ENCODE assay signal across 22 cellular contexts in the genomic region with DNA sequence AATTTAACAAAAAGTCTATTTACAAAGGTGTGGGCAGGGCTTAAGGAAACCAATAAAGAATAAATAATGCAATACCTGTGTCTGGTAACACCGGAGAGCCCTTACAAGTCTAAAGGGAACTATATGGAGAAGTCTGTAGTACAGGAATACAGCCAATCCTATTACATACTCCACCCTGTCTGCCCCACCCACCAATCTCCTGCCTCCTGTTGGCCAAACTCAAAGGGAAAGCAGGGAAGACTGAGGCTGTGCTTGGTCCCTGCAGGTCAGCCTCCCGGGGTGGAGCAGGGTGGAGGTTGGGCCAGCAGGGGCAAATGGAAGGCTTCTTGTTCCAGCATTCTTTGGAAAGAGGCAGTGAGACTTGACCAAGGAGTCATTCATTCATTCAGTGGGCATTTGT. TPM values are rescaled to one million over a fixed set of nuclear protein-coding genes. Genes with fewer than 3 reads are reported as not detected.
DNase-seq lines count a peak whose midpoint lies in the region; ATAC-seq and TF ChIP-seq lines count a peak whose summit lies in the region.
"Had no signal": no experiment of that assay in that cellular context is flagged by ENCODE, and none has a peak within 500 bp of the region (broad histone marks: within the 10 kb centered on the region; RNA-seq: fewer than 3 reads in every experiment).

No MANE protein-coding gene starts in this region.

- H3K9me3 ChIP-seq in esophagus muscularis mucosa (no peaks in the 10 kb centered on the region), muscle layer of duodenum (ENCODE audit: control insufficient read depth in 1 of 2, low read length in 2 of 2) (no peaks in the 10 kb centered on the region), uterus (no peaks in the 10 kb centered on the region), heart left ventricle (no peaks in the 10 kb centered on the region)

- in situ Hi-C loops in SK-MEL-5 (cut with HindIII; ENCODE audit: low pct_unique_long_range_greater_than_20kb, low sequenced_read_pairs): no loop called here

- ATAC-seq in GM21390 (IDR thresholded peaks at IDR 0.05; ENCODE audit: unreplicated experiment) (no peak), heart left ventricle (no peak), HG03442 (IDR thresholded peaks at IDR 0.05; ENCODE audit: unreplicated experiment) (no peak)

- no peak for TF ChIP-seq POLR2A in esophagus muscularis mucosa (IDR thresholded peaks at IDR 0.05; ENCODE audit: low read depth)
- TF ChIP-seq POLR2A in uterus (IDR thresholded peaks at IDR 0.05): no peak
- no peak for TF ChIP-seq POLR2A in heart left ventricle (IDR thresholded peaks at IDR 0.05)

- DNase-seq in SK-MEL-5 (ENCODE audit: low read depth, low spot score) (peak; percentile 12), esophagus muscularis mucosa (ENCODE audit: extremely low spot score) (no peak), uterus (no peak), heart left ventricle (no peak)
- DNase-seq in activated CD4-positive, alpha-beta T cell treated with anti-CD3 and anti-CD28 coated beads, Interleukin-2, amount 50 U/mL, for 1 hour: no peak
- DNase-seq: Calu3; CD4-positive, alpha-beta memory T cell; DMS53; GM23248; NCI-H1417 treated with DMSO at 0.1 percent for 48 hours; NCI-H1930; NCI-H2171; NCI-H82; PC-9 had no signal

- peaks cover 10 to 99% (median 92%) of the 10 kb centered on the region in 4 donors for H3K4me1 ChIP-seq in esophagus muscularis mucosa
- H3K4me1 ChIP-seq in muscle layer of duodenum (ENCODE audit: control insufficient read depth in 1 of 2, insufficient read depth in 2 of 2, low read length in 2 of 2): peaks cover 29 to 95% of the 10 kb centered on the region in 2 donors
- H3K4me1 ChIP-seq in uterus: peaks cover 0 to 23% of the 10 kb centered on the region in 2 donors
- H3K4me1 ChIP-seq in heart left ventricle: peaks cover 0 to 33% (median 2%) of the 10 kb centered on the region in 12 donors

- no peaks in the 10 kb centered on the region for H3K27me3 ChIP-seq in esophagus muscularis mucosa
- no peaks in the 10 kb centered on the region for H3K27me3 ChIP-seq in muscle layer of duodenum (ENCODE audit: low read depth, low read length)
- H3K27me3 ChIP-seq in uterus: no peaks in the 10 kb centered on the region
- no peaks in the 10 kb centered on the region for H3K27me3 ChIP-seq in heart left ventricle

- H3K4me3 ChIP-seq in esophagus muscularis mucosa (no peak overlapping the region), muscle layer of duodenum (ENCODE audit: low read depth in 1 of 2, low read length in 2 of 2) (peak overlapping the region in 1 of 2 donors; percentile 38), uterus (no peak overlapping the region), heart left ventricle (no peak overlapping the region)
- H3K4me3 ChIP-seq: GM23248, PC-9 had no signal

- H3K27ac ChIP-seq in esophagus muscularis mucosa (replicated peaks in 1 of 4) (peak overlapping the region; percentile 83 to 89 (median 84)), muscle layer of duodenum (ENCODE audit: low read length) (peak overlapping the region; percentile 62), uterus (peak overlapping the region; percentile 83 to 91), heart left ventricle (peak overlapping the region in 1 of 12 donors; percentile 79)
- H3K27ac ChIP-seq: GM23248, PC-9 had no signal

- 96% methylated on average over 2 of the region's 2 CpGs for WGBS in esophagus muscularis mucosa
- 88 to 95% (median 92%) methylated on average over 2 of the region's 2 CpGs for WGBS in heart left ventricle, 4 donors

- intact Hi-C loops in esophagus muscularis mucosa (cut with DNase I) (loop anchor here (5.0 kb wide), 1 partner anchor 41 kb away; no protein-coding TSS in a partner anchor), uterus (cut with DNase I; ENCODE audit: low total_unique reads) (no loop called here), heart left ventricle (cut with DNase I) (no loop called here)

- TF ChIP-seq EP300 in esophagus muscularis mucosa (IDR thresholded peaks at IDR 0.05): no peak

- no peaks in the 10 kb centered on the region for H3K36me3 ChIP-seq in esophagus muscularis mucosa
- no peaks in the 10 kb centered on the region for H3K36me3 ChIP-seq in muscle layer of duodenum (ENCODE audit: control insufficient read depth in 1 of 2, insufficient read depth in 2 of 2, low read length in 2 of 2)
- H3K36me3 ChIP-seq in uterus: no peaks in the 10 kb centered on the region
- H3K36me3 ChIP-seq in heart left ventricle: no peaks in the 10 kb centered on the region

- no peak for TF ChIP-seq CTCF in esophagus muscularis mucosa (IDR thresholded peaks at IDR 0.05)
- no peak for TF ChIP-seq CTCF in uterus (IDR thresholded peaks at IDR 0.05)
- TF ChIP-seq CTCF in heart left ventricle (IDR thresholded peaks at IDR 0.05): no peak

RNA-seq across cellular contexts. Expression of gene METTL24, which starts 31.5 kb away (rescaled TPM):
- not detected in 2 replicates for total RNA-seq in SK-MEL-5 (2014; rRNA removed; shearing (Covaris generic))
- not detected in 2 replicates for polyA plus RNA-seq in SK-MEL-5 (2015; cell fraction: cytosol; rRNA removed)
- polyA plus RNA-seq in SK-MEL-5 (2015; cell fraction: nucleus; rRNA removed): not detected in 2 replicates
- total RNA-seq in esophagus muscularis mucosa (10 to 100 TPM; 16.9 to 32.8 (median 23.5) TPM), uterus (10 to 100 TPM in 3 of 4 donors, not detected in 1; 18.0 to 47.2 (median 30.7) TPM), heart left ventricle (1 to 10 TPM in 6 of 9 donors, under 1 TPM in 2, not detected in 1; 0.60 to 2.8 (median 1.8) TPM)
- polyA plus RNA-seq in heart left ventricle: not detected
- total RNA-seq: Calu3, GM23248, HT-29, LHCN-M2, NCI-H460, PC-9 had no signal
- polyA plus RNA-seq: AG04450, GM23248, IgD-negative memory B cell had no signal
